In the genomic region with DNA sequence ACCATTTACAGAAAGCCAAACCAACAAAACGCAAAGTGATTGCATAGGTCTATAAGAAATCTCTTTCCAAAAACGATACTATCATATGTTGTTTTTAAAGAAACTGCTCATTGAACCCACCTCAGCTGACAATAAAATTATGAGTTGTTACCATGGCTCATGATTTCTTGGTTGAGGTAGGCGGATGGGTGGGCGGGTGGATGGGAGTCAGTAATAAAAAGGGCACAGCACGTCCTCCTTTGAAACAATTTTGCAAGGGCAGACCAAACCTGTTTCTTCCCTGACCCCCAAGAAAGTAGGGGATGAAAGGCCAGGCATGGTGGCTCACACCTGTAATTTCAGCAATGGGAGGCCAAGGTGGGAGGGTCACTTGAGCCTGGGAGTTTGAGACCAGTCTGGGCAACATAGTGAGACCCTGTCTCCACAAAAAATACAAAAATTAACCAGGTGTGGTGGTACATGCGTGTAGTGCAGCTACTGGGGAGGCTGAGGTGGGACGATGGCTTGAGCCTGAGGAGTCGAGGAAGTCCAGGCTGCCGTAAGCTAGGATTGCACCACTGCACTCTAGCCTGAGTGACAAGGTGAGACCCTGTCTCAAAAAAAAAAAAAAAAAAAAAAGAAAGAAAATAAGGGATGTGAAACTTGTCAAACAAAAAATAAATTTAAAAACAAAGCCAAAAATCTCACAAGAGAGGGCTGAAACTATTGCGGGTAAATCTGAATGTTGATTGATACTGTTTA, we compare ENCODE assay signal across 11 cellular contexts. TPM values are rescaled to one million over a fixed set of nuclear protein-coding genes. Genes with fewer than 3 reads are reported as not detected.
DNase-seq lines count a peak whose midpoint lies in the region; ATAC-seq and TF ChIP-seq lines count a peak whose summit lies in the region.
"Had no signal": no experiment of that assay in that cellular context is flagged by ENCODE, and none has a peak within 500 bp of the region (broad histone marks: within the 10 kb centered on the region; RNA-seq: fewer than 3 reads in every experiment).

No MANE protein-coding gene starts in this region.

- H3K27ac ChIP-seq in DND-41 (ENCODE audit: low read length) (peak overlapping the region; percentile 44; the same call in 1 of the 2 replicates), SU-DHL-6 (ENCODE audit: low read depth, low read length) (no peak overlapping the region)
- H3K27ac ChIP-seq: heart right ventricle, KMS-11 had no signal

- TF ChIP-seq CTCF in DND-41 (IDR thresholded peaks at IDR 0.05; ENCODE audit: borderline replicate concordance, extremely low read depth, low read length, poor library complexity, severe bottlenecking) = no peak
- no peak for TF ChIP-seq CTCF in SU-DHL-6 (IDR thresholded peaks at IDR 0.05; ENCODE audit: insufficient read depth, low read length, poor library complexity, severe bottlenecking)
- no peak for TF ChIP-seq CTCF in chondrocyte (IDR thresholded peaks at IDR 0.05)

- H3K79me2 ChIP-seq in DND-41 (ENCODE audit: insufficient read depth, low read length) (peaks cover 67% of the 10 kb centered on the region), SU-DHL-6 (ENCODE audit: insufficient read depth, low read length) (peaks cover 47% of the 10 kb centered on the region)

- no peaks in the 10 kb centered on the region for H3K9me2 ChIP-seq in SU-DHL-6 (replicated peaks; ENCODE audit: insufficient read depth, low read length)

- H3K27ac Mint-ChIP-seq in chondrocyte (ENCODE audit: unreplicated experiment) = no peak overlapping the region

- no peak for ATAC-seq in DND-41 (ENCODE audit: insufficient read depth, low read depth)
- ATAC-seq in GM19467 (IDR thresholded peaks at IDR 0.05; ENCODE audit: unreplicated experiment) = no peak
- ATAC-seq in GM19324 (IDR thresholded peaks at IDR 0.05; ENCODE audit: low FRiP score, unreplicated experiment) = no peak
- ATAC-seq: heart right ventricle had no signal

- no peaks in the 10 kb centered on the region for H3K9me3 ChIP-seq in DND-41 (ENCODE audit: insufficient read depth, low read length, severe bottlenecking)
- no peaks in the 10 kb centered on the region for H3K9me3 ChIP-seq in SU-DHL-6 (ENCODE audit: insufficient read depth, low read length)
- no peaks in the 10 kb centered on the region for H3K9me3 ChIP-seq in skeletal muscle satellite cell (replicated peaks; ENCODE audit: low read length)
- H3K9me3 ChIP-seq: heart right ventricle had no signal

- peaks cover 10% of the 10 kb centered on the region; the same call in 1 of the 2 replicates for H3F3A ChIP-seq in SU-DHL-6 (ENCODE audit: insufficient read depth)

- no peaks in the 10 kb centered on the region for H3K9me3 Mint-ChIP-seq in chondrocyte (ENCODE audit: low read depth)

- H4K20me1 ChIP-seq in DND-41 (ENCODE audit: insufficient read depth, low read length) (peaks cover 8% of the 10 kb centered on the region; the same call in 1 of the 2 replicates), SU-DHL-6 (ENCODE audit: low read depth, low read length) (no peaks in the 10 kb centered on the region)

- peaks cover 39% of the 10 kb centered on the region for H3K4me1 Mint-ChIP-seq in chondrocyte (ENCODE audit: low read depth)

- H2AFZ ChIP-seq in DND-41 (ENCODE audit: low read depth, low read length) = no peak overlapping the region
- H2AFZ ChIP-seq in SU-DHL-6 (ENCODE audit: low read depth, low read length, severe bottlenecking) = no peak overlapping the region

- DNase-seq in DND-41 = no peak
- no peak for DNase-seq in chondrocyte (ENCODE audit: low spot score)
- DNase-seq in RKO (ENCODE audit: low spot score) = no peak
- DNase-seq in NCI-H2196 treated with DMSO at 0.1 percent for 48 hours (lab: John Stamatoyannopoulos, UW; ENCODE audit: unreplicated experiment) = no peak
- DNase-seq: heart right ventricle, NCI-H82 had no signal

- H3K4me3 ChIP-seq in DND-41 (ENCODE audit: low read depth in 1 of 2, low read length in 2 of 2) (peak overlapping the region; percentile 81 to 91; a peak in 3 of 4 replicates), SU-DHL-6 (ENCODE audit: insufficient read depth, low read length, poor library complexity, severe bottlenecking) (peak overlapping the region; percentile 75), skeletal muscle satellite cell (ENCODE audit: low read length) (peak overlapping the region; percentile 92)

- peaks cover 35% of the 10 kb centered on the region for H3K36me3 ChIP-seq in DND-41 (ENCODE audit: insufficient read depth, low read length)
- peaks cover 11% of the 10 kb centered on the region; the same call in 1 of the 2 replicates for H3K36me3 ChIP-seq in SU-DHL-6 (ENCODE audit: low read length)
- H3K36me3 ChIP-seq in skeletal muscle satellite cell (ENCODE audit: insufficient read depth, low read length) = no peaks in the 10 kb centered on the region

- no peaks in the 10 kb centered on the region for H3K27me3 ChIP-seq in DND-41 (ENCODE audit: insufficient read depth, low read length, poor library complexity)
- no peaks in the 10 kb centered on the region for H3K27me3 ChIP-seq in SU-DHL-6 (ENCODE audit: low read length)
- H3K27me3 ChIP-seq in skeletal muscle satellite cell (ENCODE audit: control insufficient read depth, insufficient read depth, low read length) = no peaks in the 10 kb centered on the region
- H3K27me3 ChIP-seq: heart right ventricle had no signal

- H3K4me3 Mint-ChIP-seq in chondrocyte (ENCODE audit: unreplicated experiment) = peak overlapping the region; percentile 83

- H3K27me3 Mint-ChIP-seq in chondrocyte (ENCODE audit: low read depth) = no peaks in the 10 kb centered on the region

- H3K4me2 ChIP-seq in DND-41 (ENCODE audit: insufficient read depth, low read length) (peak overlapping the region; percentile 67), SU-DHL-6 (ENCODE audit: low read depth, low read length, poor library complexity, severe bottlenecking) (peak overlapping the region; percentile 98), skeletal muscle satellite cell (ENCODE audit: low read length) (peak overlapping the region; percentile 95)

- H3K36me3 Mint-ChIP-seq in chondrocyte (ENCODE audit: low read depth) = peaks cover 4% of the 10 kb centered on the region

- peaks cover 35% of the 10 kb centered on the region for H3K4me1 ChIP-seq in DND-41 (ENCODE audit: insufficient read depth, low read length)
- H3K4me1 ChIP-seq in skeletal muscle satellite cell (ENCODE audit: control insufficient read depth, insufficient read depth, low read length) = peaks cover 26% of the 10 kb centered on the region

- peak overlapping the region; percentile 89; the same call in 1 of the 2 replicates for H3K9ac ChIP-seq in DND-41 (ENCODE audit: low read depth, low read length)
- peak overlapping the region; percentile 68; the same call in 1 of the 2 replicates for H3K9ac ChIP-seq in SU-DHL-6 (ENCODE audit: low read length)
- no peak overlapping the region for H3K9ac ChIP-seq in skeletal muscle satellite cell (ENCODE audit: low read depth, low read length)
- H3K9ac ChIP-seq: KMS-11 had no signal

RNA-seq across cellular contexts. Expression of a gene that starts 2.1 kb away (rescaled TPM):
- 26.3 to 35.5 TPM (median 26.5 TPM) in 3 replicates for total RNA-seq in chondrocyte
- total RNA-seq in skeletal muscle satellite cell (2012; rRNA removed) = 24.7 and 28.9 TPM in 2 replicates

RNA-seq across cellular contexts. Expression of a gene that starts 17.8 kb away (rescaled TPM):
- total RNA-seq in chondrocyte = not detected in 3 replicates
- 0.51 TPM in 1 of 2 replicates, not detected in the other for total RNA-seq in skeletal muscle satellite cell (2012; rRNA removed)

RNA-seq across cellular contexts. Expression of a gene that starts 53.6 kb away (rescaled TPM):
- not detected in 3 replicates for total RNA-seq in chondrocyte
- not detected in 2 replicates for total RNA-seq in skeletal muscle satellite cell (2012; rRNA removed)
- total RNA-seq: heart right ventricle had no signal
